Comparison of ENCODE assay signal across 8 cellular contexts in genomic region chrX:71652405-71652804, GRCh38. TPM values are rescaled to one million over a fixed set of nuclear protein-coding genes. Genes with fewer than 3 reads are reported as not detected.
DNase-seq lines count a peak whose midpoint lies in the region; ATAC-seq and TF ChIP-seq lines count a peak whose summit lies in the region.

No MANE protein-coding gene starts in this region.

- no peaks in the 10 kb centered on the region for H3K4me1 ChIP-seq in neuronal stem cell (ENCODE audit: control insufficient read depth in 2 of 2, insufficient read depth in 1 of 2, low read depth in 1 of 2, low read length in 2 of 2)

- H3K4ac ChIP-seq in neuronal stem cell (ENCODE audit: low read length): no peak overlapping the region

- H2BK15ac ChIP-seq in neuronal stem cell (ENCODE audit: low read length): no peak overlapping the region

- H3K4me2 ChIP-seq in neuronal stem cell (ENCODE audit: insufficient read depth, low read length, poor library complexity, severe bottlenecking): no peak overlapping the region

- H3K4me3 ChIP-seq in fibroblast of mammary gland (ENCODE audit: control insufficient read depth, low read depth, low read length) (no peak overlapping the region), neuronal stem cell (ENCODE audit: low read length in 2 of 2) (no peak overlapping the region)

- no peaks in the 10 kb centered on the region for H3K9me3 ChIP-seq in neuronal stem cell (replicated peaks in 1 of 2; ENCODE audit: control insufficient read depth in 2 of 2, insufficient read depth in 1 of 2, low read depth in 1 of 2, low read length in 2 of 2)

- WGBS in neuronal stem cell (ENCODE audit: extremely low coverage in 2 of 2, insufficient read length in 2 of 2, insufficient replicate concordance in 1 of 2), 2 donors: no CpG with 5 or more reads among the region's 2 CpGs

- no peak overlapping the region for H4K91ac ChIP-seq in neuronal stem cell (ENCODE audit: low read depth, low read length, poor library complexity)

- H2BK5ac ChIP-seq in neuronal stem cell (ENCODE audit: low read length): no peak overlapping the region

- no peak overlapping the region for H2BK12ac ChIP-seq in neuronal stem cell (ENCODE audit: low read length)

- H3K27me3 ChIP-seq in neuronal stem cell (ENCODE audit: control insufficient read depth in 3 of 3, insufficient read depth in 3 of 3, low read depth in 1 of 3, low read length in 3 of 3): no peaks in the 10 kb centered on the region

- H4K8ac ChIP-seq in neuronal stem cell (ENCODE audit: low read depth, low read length): no peak overlapping the region

- H3K9ac ChIP-seq in neuronal stem cell (ENCODE audit: low read depth, low read length, poor library complexity): no peak overlapping the region

- DNase-seq in NCI-H526 (lab: John Stamatoyannopoulos, UW) (peak; percentile 11 to 49), fibroblast of mammary gland (ENCODE audit: low read depth) (peak; percentile 65), neuronal stem cell (ENCODE audit: low spot score) (peak; percentile 14), UCSD-AML1 (lab: John Stamatoyannopoulos, UW; ENCODE audit: unreplicated experiment) (no peak)
- peak; percentile 13 for DNase-seq in activated CD8-positive, alpha-beta memory T cell treated with anti-CD3 and anti-CD28 coated beads, Interleukin-2, amount 50 U/mL, for 24 hours (ENCODE audit: extremely low read depth)

- ATAC-seq in GM19351 (IDR thresholded peaks at IDR 0.05; ENCODE audit: unreplicated experiment): peak; percentile 53
- no peak for ATAC-seq in GM21619 (IDR thresholded peaks at IDR 0.05; ENCODE audit: unreplicated experiment)

- no peaks in the 10 kb centered on the region for H3K79me1 ChIP-seq in neuronal stem cell (ENCODE audit: low read depth, low read length)

- no peak overlapping the region for H3K14ac ChIP-seq in neuronal stem cell (ENCODE audit: low read length)

- no peak overlapping the region for H3K18ac ChIP-seq in neuronal stem cell (ENCODE audit: low read length)

- H2AFZ ChIP-seq in neuronal stem cell (ENCODE audit: low read length): no peak overlapping the region

- H2BK120ac ChIP-seq in neuronal stem cell (ENCODE audit: low read depth, low read length): no peak overlapping the region

- H2AK5ac ChIP-seq in neuronal stem cell (ENCODE audit: low read depth, low read length): no peak overlapping the region

- TF ChIP-seq CTCF in C4-2B (conservative IDR thresholded peaks at IDR 0.05) (peak; percentile 71), fibroblast of mammary gland (conservative IDR thresholded peaks at IDR 0.05; ENCODE audit: control insufficient read depth, insufficient read depth, low read depth, low read length) (peak; percentile 65)

- H3K23ac ChIP-seq in neuronal stem cell (ENCODE audit: low read depth, low read length, poor library complexity): no peak overlapping the region

- no peaks in the 10 kb centered on the region for H3K36me3 ChIP-seq in neuronal stem cell (replicated peaks in 1 of 2; ENCODE audit: control insufficient read depth in 2 of 2, insufficient read depth in 2 of 2, low read length in 2 of 2)

- H3K27ac ChIP-seq in C4-2B: no peak overlapping the region
- no peak overlapping the region for H3K27ac ChIP-seq in neuronal stem cell (replicated peaks; ENCODE audit: low read length)

RNA-seq across cellular contexts. Expression of gene CXCR3, which starts 34.1 kb away (rescaled TPM):
- not detected for polyA plus RNA-seq in neuronal stem cell (2013, experiment 1 of 2)
- not detected for polyA plus RNA-seq in neuronal stem cell (2013, experiment 2 of 2)
